8 cellular contexts compared by ENCODE assay signal in the genomic region with DNA sequence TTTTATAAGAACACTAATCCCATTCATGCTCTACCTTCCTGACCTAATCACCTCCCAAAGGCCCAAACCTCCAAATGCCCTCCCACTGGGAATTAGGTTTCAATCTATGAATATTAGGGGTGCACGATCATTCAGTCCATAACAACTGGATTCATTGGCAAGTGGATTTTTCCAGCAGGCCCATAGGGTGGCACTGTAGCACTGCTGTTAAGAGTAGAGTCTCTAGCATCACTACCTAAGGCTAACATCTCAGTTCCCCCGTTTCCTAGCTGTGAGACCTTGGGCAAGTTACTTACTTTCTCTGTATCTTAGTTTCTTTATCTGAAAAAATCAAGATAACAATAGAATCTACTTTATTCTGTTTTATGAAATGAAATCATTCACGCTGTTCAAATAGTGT.
DNase-seq lines count a peak whose midpoint lies in the region; ATAC-seq and TF ChIP-seq lines count a peak whose summit lies in the region.

No MANE protein-coding gene starts in this region.

- no peak overlapping the region for H3K4me2 ChIP-seq in IMR-90 (ENCODE audit: low read depth, low read length)

- H3K36me3 Mint-ChIP-seq in activated CD4-positive, alpha-beta T cell treated with anti-CD3 and anti-CD28 coated beads, Interleukin-2, amount 10 ng/mL, durations not matched to agents 24 days and 14 days (ENCODE audit: low read depth) = no peaks in the 10 kb centered on the region

- no peaks in the 10 kb centered on the region for H3K4me1 ChIP-seq in IMR-90 (ENCODE audit: control insufficient read depth, insufficient read depth, low read length)
- no peaks in the 10 kb centered on the region for H3K4me1 ChIP-seq in RWPE2 (ENCODE audit: insufficient read depth, poor library complexity, severe bottlenecking)
- H3K4me1 ChIP-seq in upper lobe of right lung = no peaks in the 10 kb centered on the region

- H3K27ac ChIP-seq in IMR-90 (ENCODE audit: insufficient read depth, low read length) = no peak overlapping the region
- no peak overlapping the region for H3K27ac ChIP-seq in RWPE2 (ENCODE audit: poor library complexity, severe bottlenecking)
- H3K27ac ChIP-seq in upper lobe of right lung = no peak overlapping the region

- in situ Hi-C loops in IMR-90 (cut with MboI; ENCODE audit: low sequenced_read_pairs) = no loop called here

- ATAC-seq in IMR-90 (ENCODE audit: low read depth) = no peak
- ATAC-seq in RWPE2 (ENCODE audit: low read depth) = peak; percentile 83
- ATAC-seq in left cardiac atrium = peak; percentile 30 to 67
- peak; percentile 48 for ATAC-seq in upper lobe of right lung

- no peak overlapping the region for H3K23ac ChIP-seq in IMR-90 (ENCODE audit: low read depth, low read length)

- no peak overlapping the region for H2BK120ac ChIP-seq in IMR-90 (ENCODE audit: low read depth, low read length)

- peak; percentile 43 for TF ChIP-seq CTCF in IMR-90 (conservative IDR thresholded peaks at IDR 0.05; ENCODE audit: low read depth, low read length)
- TF ChIP-seq CTCF in RWPE2 (IDR thresholded peaks at IDR 0.05; ENCODE audit: poor library complexity, severe bottlenecking) = peak; percentile 69
- TF ChIP-seq CTCF in upper lobe of right lung (IDR thresholded peaks at IDR 0.05) = peak; percentile 30

- no peaks in the 10 kb centered on the region for H3K27me3 ChIP-seq in IMR-90 (ENCODE audit: control insufficient read depth, insufficient read depth, low read length)
- no peaks in the 10 kb centered on the region for H3K27me3 ChIP-seq in RWPE2 (ENCODE audit: insufficient read depth, poor library complexity, severe bottlenecking)
- no peaks in the 10 kb centered on the region for H3K27me3 ChIP-seq in upper lobe of right lung

- H4K5ac ChIP-seq in IMR-90 (ENCODE audit: low read depth, low read length) = no peak overlapping the region

- peak; percentile 88 for DNase-seq in COR-L47 (lab: John Stamatoyannopoulos, UW)
- DNase-seq in IMR-90 = peak; percentile 41
- no peak for DNase-seq in RWPE2 (ENCODE audit: low spot score)
- peak; percentile 24 for DNase-seq in left cardiac atrium
- no peak for DNase-seq in upper lobe of right lung
- no peak for DNase-seq in activated CD4-positive, alpha-beta T cell treated with anti-CD3 and anti-CD28 coated beads for 48 hours
- DNase-seq in activated CD4-positive, alpha-beta T cell treated with anti-CD3 and anti-CD28 coated beads, Interleukin-2, amount 10 ng/mL, durations not matched to agents 24 days and 14 days = no peak
- no peak for DNase-seq in stimulated activated CD4-positive, alpha-beta T cell treated with anti-CD3 and anti-CD28 coated beads, Interleukin-2, amount 100 ng/mL, for 24 hours

- H4K91ac ChIP-seq in IMR-90 (ENCODE audit: insufficient read depth, low read depth, low read length) = no peak overlapping the region

- no peak overlapping the region for H3K56ac ChIP-seq in IMR-90 (ENCODE audit: extremely low read depth, insufficient read depth, low read length)

- H3K79me1 ChIP-seq in IMR-90 (ENCODE audit: low read depth in 1 of 2, low read length in 2 of 2) = no peaks in the 10 kb centered on the region

- H2AK9ac ChIP-seq in IMR-90 (replicated peaks; ENCODE audit: low read depth, low read length, poor library complexity) = no peak overlapping the region

- no peak overlapping the region for H3K4me3 ChIP-seq in IMR-90 (ENCODE audit: insufficient read depth, low read depth, low read length)
- H3K4me3 ChIP-seq in RWPE2 (ENCODE audit: severe bottlenecking) = no peak overlapping the region
- H3K4me3 ChIP-seq in upper lobe of right lung = no peak overlapping the region

- TF ChIP-seq RAD21 in IMR-90 (IDR thresholded peaks at IDR 0.05; ENCODE audit: low read length) = peak; percentile 60

- no peak overlapping the region for H2BK15ac ChIP-seq in IMR-90 (ENCODE audit: low read depth, low read length)

- H3K27ac Mint-ChIP-seq in activated CD4-positive, alpha-beta T cell treated with anti-CD3 and anti-CD28 coated beads, Interleukin-2, amount 10 ng/mL, durations not matched to agents 24 days and 14 days = no peak overlapping the region

- H3K36me3 ChIP-seq in IMR-90 (ENCODE audit: control insufficient read depth, insufficient read depth, low read length) (no peaks in the 10 kb centered on the region), RWPE2 (ENCODE audit: low read depth) (no peaks in the 10 kb centered on the region), upper lobe of right lung (no peaks in the 10 kb centered on the region)

- H3K18ac ChIP-seq in IMR-90 (ENCODE audit: low read depth, low read length) = no peak overlapping the region

- no peak overlapping the region for H2AFZ ChIP-seq in IMR-90 (replicated peaks; ENCODE audit: low read length, poor library complexity)

- H3K4ac ChIP-seq in IMR-90 (ENCODE audit: low read depth, low read length) = no peak overlapping the region

- BruUV-seq in IMR-90 (replicated peaks; lab: Mats Ljungman, UMichigan) = no TSS peak

- no peaks in the 10 kb centered on the region for H3K4me1 Mint-ChIP-seq in activated CD4-positive, alpha-beta T cell treated with anti-CD3 and anti-CD28 coated beads, Interleukin-2, amount 10 ng/mL, durations not matched to agents 24 days and 14 days

- H3K14ac ChIP-seq in IMR-90 (replicated peaks; ENCODE audit: low read depth, low read length) = no peak overlapping the region

- dilution Hi-C loops in IMR-90 (cut with HindIII; ENCODE audit: low sequenced_read_pairs, unreplicated experiment) = no loop called here

- no peak overlapping the region for H2BK5ac ChIP-seq in IMR-90 (ENCODE audit: low read depth, low read length, poor library complexity, severe bottlenecking)

- no peak overlapping the region for H4K8ac ChIP-seq in IMR-90 (ENCODE audit: low read depth in 2 of 2, low read length in 2 of 2)

- no peak for TF ChIP-seq POLR2A in IMR-90 (IDR thresholded peaks at IDR 0.05; ENCODE audit: low read depth, low read length)

- H3K9me3 ChIP-seq in IMR-90 (ENCODE audit: control insufficient read depth, insufficient read depth, low read length) (no peaks in the 10 kb centered on the region), RWPE2 (ENCODE audit: severe bottlenecking) (no peaks in the 10 kb centered on the region), upper lobe of right lung (no peaks in the 10 kb centered on the region)

- no peak overlapping the region for H2BK20ac ChIP-seq in IMR-90 (ENCODE audit: low read depth, low read length)

- POLR2A ChIA-PET in IMR-90 (lab: Charles Lee; ENCODE audit: unreplicated experiment) = no interaction called here

- no CpG with 5 or more reads among the region's 3 CpGs for WGBS in IMR-90 (ENCODE audit: extremely low coverage in 2 of 2, insufficient read length in 1 of 2), 2 experiments

- H3K9ac ChIP-seq in IMR-90 (ENCODE audit: low read depth, low read length) = no peak overlapping the region

- H3K4me3 Mint-ChIP-seq in activated CD4-positive, alpha-beta T cell treated with anti-CD3 and anti-CD28 coated beads, Interleukin-2, amount 10 ng/mL, durations not matched to agents 24 days and 14 days = no peak overlapping the region

- intact Hi-C loops in IMR-90 (cut with micrococcal nuclease) (loop anchor here (2.0 kb wide), 1 partner anchor 142 kb away; no protein-coding TSS in a partner anchor), left cardiac atrium (cut with DNase I) (no loop called here), upper lobe of right lung (cut with DNase I) (no loop called here)
- intact Hi-C loops in activated CD4-positive, alpha-beta T cell treated with anti-CD3 and anti-CD28 coated beads, Interleukin-2, amount 10 ng/mL, durations not matched to agents 24 days and 14 days (cut with micrococcal nuclease) = no loop called here

- H3K9me1 ChIP-seq in IMR-90 (ENCODE audit: insufficient read depth, low read length) = no peaks in the 10 kb centered on the region

- H3K9me3 Mint-ChIP-seq in activated CD4-positive, alpha-beta T cell treated with anti-CD3 and anti-CD28 coated beads, Interleukin-2, amount 10 ng/mL, durations not matched to agents 24 days and 14 days = peaks cover 4% of the 10 kb centered on the region

- CTCF ChIA-PET in IMR-90 (lab: Yijun Ruan, JAX) = no interaction called here

- H4K20me1 ChIP-seq in IMR-90 (ENCODE audit: insufficient read depth, low read length) = no peaks in the 10 kb centered on the region

- H3K27me3 Mint-ChIP-seq in activated CD4-positive, alpha-beta T cell treated with anti-CD3 and anti-CD28 coated beads, Interleukin-2, amount 10 ng/mL, durations not matched to agents 24 days and 14 days = no peaks in the 10 kb centered on the region

- no peak overlapping the region for H2AK5ac ChIP-seq in IMR-90 (ENCODE audit: low read depth, low read length)

TF ChIP-seq in IMR-90, 13 proteins besides CTCF, POLR2A, EP300 and RAD21:
- no peak for TF ChIP-seq ELK1 (IDR thresholded peaks at IDR 0.05; ENCODE audit: borderline replicate concordance, low read depth, low read length)
- TF ChIP-seq CEBPB (IDR thresholded peaks at IDR 0.05; ENCODE audit: low read depth, low read length) = no peak
- no peak for TF ChIP-seq CHD1 (IDR thresholded peaks at IDR 0.05; ENCODE audit: low read depth, low read length)
- peak; percentile 34 for TF ChIP-seq SMC3 (IDR thresholded peaks at IDR 0.05; ENCODE audit: low read depth, low read length)
- TF ChIP-seq FOS (IDR thresholded peaks at IDR 0.05; ENCODE audit: low read depth, low read length) = no peak
- no peak for TF ChIP-seq MAFK (IDR thresholded peaks at IDR 0.05; ENCODE audit: low read depth, low read length)

Comparison
In these comparisons a context has a peak if more than half of its experiments do, and no peak if none do; other contexts are left out.
1. DNase-seq: peak in COR-L47 (single experiment), IMR-90 (single experiment) and left cardiac atrium (single experiment); none in RWPE2 (single experiment), upper lobe of right lung (single experiment), activated CD4-positive, alpha-beta T cell treated with anti-CD3 and anti-CD28 coated beads for 48 hours (single experiment), activated CD4-positive, alpha-beta T cell treated with anti-CD3 and anti-CD28 coated beads, Interleukin-2, amount 10 ng/mL, durations not matched to agents 24 days and 14 days (single experiment) and stimulated activated CD4-positive, alpha-beta T cell treated with anti-CD3 and anti-CD28 coated beads, Interleukin-2, amount 100 ng/mL, for 24 hours (0 of 2).
2. Peak in every context shown above with its lines, with median percentiles within 50 percentile points of each other: CTCF ChIP-seq.